9 cellular contexts compared by ENCODE assay signal in the genomic region with DNA sequence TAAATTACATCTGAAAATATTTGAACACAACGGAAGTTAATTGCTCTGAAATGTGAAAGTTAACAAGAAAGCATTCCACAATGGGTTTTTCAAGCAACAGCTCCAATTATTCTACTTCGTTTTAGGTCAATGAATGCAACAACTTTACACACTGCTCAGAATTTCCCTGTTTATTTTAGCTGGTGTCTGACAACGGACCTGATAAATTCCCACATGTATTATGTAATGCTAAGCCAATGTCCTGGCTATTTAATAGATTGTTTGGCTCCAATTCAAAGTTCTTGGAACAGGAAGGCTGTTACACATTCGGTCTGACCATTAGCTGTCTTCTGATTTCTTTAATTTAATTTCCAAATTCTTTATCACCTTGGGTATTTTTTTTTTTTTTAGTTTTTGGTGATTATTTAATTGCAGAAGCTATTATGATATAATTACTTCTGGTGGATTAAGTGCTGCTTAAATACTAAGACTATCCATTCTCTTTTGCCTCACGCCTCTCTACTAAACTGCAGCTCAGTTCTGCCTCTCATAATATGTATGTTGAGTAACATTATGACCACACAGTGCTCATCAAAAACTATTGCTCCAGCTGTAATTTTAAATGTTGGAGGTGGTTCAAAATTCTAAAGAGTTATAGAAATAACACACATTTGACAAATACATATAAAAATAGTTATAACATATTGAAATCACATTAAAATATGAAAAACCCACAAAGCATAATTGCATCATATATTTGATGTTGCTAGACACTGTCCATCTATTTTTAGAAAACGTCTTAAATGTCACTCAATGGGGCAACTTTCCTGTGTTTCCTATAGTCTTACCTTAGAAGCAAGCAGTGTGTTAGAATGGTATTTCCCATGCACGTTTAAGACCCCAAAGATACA. TPM values are rescaled to one million over a fixed set of nuclear protein-coding genes. Genes with fewer than 3 reads are reported as not detected.
DNase-seq lines count a peak whose midpoint lies in the region; ATAC-seq, FAIRE-seq and TF ChIP-seq lines count a peak whose summit lies in the region.
"Had no signal": no experiment of that assay in that cellular context is flagged by ENCODE, and none has a peak within 500 bp of the region (broad histone marks: within the 10 kb centered on the region; RNA-seq: fewer than 3 reads in every experiment).

No MANE protein-coding gene starts in this region.

- DNase-seq in COR-L47 (lab: John Stamatoyannopoulos, UW) = peak; percentile 4
- DNase-seq in NCI-H69 (lab: John Stamatoyannopoulos, UW) = peak; percentile 59
- no peak for DNase-seq in dorsolateral prefrontal cortex
- DNase-seq in RCC 7860 (ENCODE audit: low spot score) = no peak
- no peak for DNase-seq in NCI-H2171 treated with DMSO at 0.1 percent for 48 hours (lab: John Stamatoyannopoulos, UW)

- no peaks in the 10 kb centered on the region for H3K9me3 Mint-ChIP-seq in nephron
- H3K9me3 Mint-ChIP-seq: activated naive CD4-positive, alpha-beta T cell treated with anti-CD3 and anti-CD28 coated beads, Interleukin-2, amount 50 U/mL, for 24 hours had no signal

- H3K27ac Mint-ChIP-seq in nephron = peak overlapping the region; percentile 6 to 46 (median 32)
- H3K27ac Mint-ChIP-seq: activated naive CD4-positive, alpha-beta T cell treated with anti-CD3 and anti-CD28 coated beads, Interleukin-2, amount 50 U/mL, for 24 hours had no signal

- peak overlapping the region in 56 of 59 donors; percentile 4 to 91 (median 77) for H3K27ac ChIP-seq in dorsolateral prefrontal cortex

- peaks cover 13% of the 10 kb centered on the region for H3K36me3 Mint-ChIP-seq in nephron (ENCODE audit: low read depth)
- H3K36me3 Mint-ChIP-seq: activated naive CD4-positive, alpha-beta T cell treated with anti-CD3 and anti-CD28 coated beads, Interleukin-2, amount 50 U/mL, for 24 hours had no signal

- H3K27me3 Mint-ChIP-seq in nephron (ENCODE audit: low read depth) = no peaks in the 10 kb centered on the region

- no peaks in the 10 kb centered on the region for H3K27me3 ChIP-seq in dorsolateral prefrontal cortex

- ATAC-seq in HG02678 (IDR thresholded peaks at IDR 0.05; ENCODE audit: unreplicated experiment) (no peak), GM21619 (IDR thresholded peaks at IDR 0.05; ENCODE audit: unreplicated experiment) (no peak)

- TF ChIP-seq CTCF in dorsolateral prefrontal cortex (IDR thresholded peaks at IDR 0.05 in 54 of 56, conservative IDR thresholded peaks at IDR 0.05 in 2 of 56; ENCODE audit: low read depth in 1 of 56, partially characterized antibody in 56 of 56) (no peak), nephron (IDR thresholded peaks at IDR 0.05; ENCODE audit: unreplicated experiment in 3 of 3) (no peak)

- intact Hi-C loops in dorsolateral prefrontal cortex (cut with DNase I) = loop anchor here in 1 of 2 donors (10.0 kb wide), 2 partner anchors 50 to 90 kb away; no protein-coding TSS in a partner anchor

- H3K4me3 Mint-ChIP-seq in nephron = no peak overlapping the region
- H3K4me3 Mint-ChIP-seq: activated naive CD4-positive, alpha-beta T cell treated with anti-CD3 and anti-CD28 coated beads, Interleukin-2, amount 50 U/mL, for 24 hours had no signal

- peaks cover 35% of the 10 kb centered on the region for H3K4me1 Mint-ChIP-seq in nephron

- no peak for FAIRE-seq in RCC 7860 (lab: Jason Lieb, UNC)

- peak overlapping the region in 53 of 59 donors; percentile 10 to 54 (median 31) for H3K4me3 ChIP-seq in dorsolateral prefrontal cortex

RNA-seq across cellular contexts. Expression of gene MEF2C, which starts 57.8 kb away (rescaled TPM):
- 100 to 1,000 TPM; 147 to 673 (median 441) TPM for total RNA-seq in dorsolateral prefrontal cortex

Comparison
In these comparisons a context has a peak if more than half of its experiments do, and no peak if none do; other contexts are left out.
1. DNase-seq: peak in COR-L47 (single experiment) and NCI-H69 (single experiment); none in dorsolateral prefrontal cortex (0 of 10), RCC 7860 (single experiment) and NCI-H2171 treated with DMSO at 0.1 percent for 48 hours (single experiment).